ENCODE assay signal across 10 cellular contexts in the genomic region with DNA sequence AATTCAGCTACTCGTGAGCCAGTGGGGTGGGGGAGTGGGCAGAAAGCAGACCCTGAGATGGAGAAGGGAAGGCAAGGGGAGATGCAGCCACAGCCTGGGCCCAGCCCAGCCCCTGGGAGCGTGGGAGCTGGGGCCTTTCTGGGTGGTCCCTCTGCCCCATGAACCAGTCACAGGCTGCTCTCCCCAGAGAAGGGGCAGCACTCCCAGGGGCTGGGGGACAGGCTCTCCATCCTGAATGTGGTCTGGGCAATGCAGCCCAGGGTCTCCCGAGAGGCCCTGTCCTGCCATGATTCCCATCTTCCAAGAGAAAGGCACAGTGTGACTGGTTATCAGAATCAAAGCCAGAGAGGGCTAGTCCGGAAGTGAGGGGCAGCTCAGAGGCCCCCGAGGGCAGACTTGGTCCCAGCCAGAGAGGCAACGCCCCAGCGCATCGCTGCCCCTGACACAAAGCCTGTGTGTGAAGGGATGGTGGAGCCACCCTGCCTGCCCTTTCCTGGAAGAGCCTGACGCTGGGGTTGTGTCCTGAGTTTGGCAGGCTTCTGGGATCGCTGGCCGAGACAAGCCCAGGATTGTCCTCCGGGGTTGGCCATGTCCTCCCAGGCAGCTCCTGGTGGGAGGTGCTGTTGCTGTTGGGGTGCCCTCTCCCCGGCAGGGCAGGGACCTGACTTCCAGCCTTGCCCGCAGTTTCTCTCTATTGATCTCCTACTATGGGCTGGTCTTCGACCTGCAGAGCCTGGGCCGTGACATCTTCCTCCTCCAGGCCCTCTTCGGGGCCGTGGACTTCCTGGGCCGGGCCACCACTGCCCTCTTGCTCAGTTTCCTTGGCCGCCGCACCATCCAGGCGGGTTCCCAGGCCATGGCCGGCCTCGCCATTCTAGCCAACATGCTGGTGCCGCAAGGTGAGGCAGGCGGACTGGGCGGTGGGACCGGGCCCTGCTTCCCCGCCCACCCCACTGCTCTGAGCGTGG. TPM values are rescaled to one million over a fixed set of nuclear protein-coding genes. Genes with fewer than 3 reads are reported as not detected.
A peak's percentile ranks its signal among the peaks of the same experiment; 100 is the strongest.
DNase-seq lines count a peak whose midpoint lies in the region; ATAC-seq and TF ChIP-seq lines count a peak whose summit lies in the region.
"Had no signal": no experiment of that assay in that cellular context is flagged by ENCODE, and none has a peak within 500 bp of the region (broad histone marks: within the 10 kb centered on the region; RNA-seq: fewer than 3 reads in every experiment).

No MANE protein-coding gene starts in this region.

- H3K27ac ChIP-seq in HEK293 (ENCODE audit: extremely low read depth, low read depth, low read length) (peak overlapping the region; percentile 25; the same call in 1 of the 2 replicates), SK-N-MC (no peak overlapping the region)
- H3K27ac ChIP-seq: coronary artery had no signal

- CTCF ChIA-PET in HEK293 (lab: Yijun Ruan, JAX) = interaction anchor here (1.2 to 1.7 kb wide), 2 partner anchors 118 to 120 kb away, joined by 3 to 5 read pairs; no protein-coding TSS in a partner anchor
- CTCF ChIA-PET in activated CD8-positive, alpha-beta memory T cell treated with anti-CD3 and anti-CD28 coated beads, Interleukin-2, amount 10 ng/mL, durations not matched to agents 7 days and 5 days (lab: Charles Lee) = no interaction called here

- POLR2A ChIA-PET in HEK293 (lab: Yijun Ruan, JAX) = interaction anchor here (0.7 to 1.2 kb wide), 3 partner anchors 77 to 176 kb away, joined by 3 to 5 read pairs (median 4); no protein-coding TSS in a partner anchor

- H3K36me3 Mint-ChIP-seq in progenitor cell of endocrine pancreas (ENCODE audit: insufficient read depth) = no peaks in the 10 kb centered on the region
- H3K36me3 Mint-ChIP-seq in activated CD8-positive, alpha-beta memory T cell treated with anti-CD3 and anti-CD28 coated beads, Interleukin-2, amount 10 ng/mL, durations not matched to agents 7 days and 5 days = no peaks in the 10 kb centered on the region

- peaks cover 8% of the 10 kb centered on the region for H3K4me1 Mint-ChIP-seq in progenitor cell of endocrine pancreas (ENCODE audit: low read depth)
- H3K4me1 Mint-ChIP-seq in activated CD8-positive, alpha-beta memory T cell treated with anti-CD3 and anti-CD28 coated beads, Interleukin-2, amount 10 ng/mL, durations not matched to agents 7 days and 5 days = peaks cover 2% of the 10 kb centered on the region

- no peak for DNase-seq in SK-N-MC (ENCODE audit: low read depth, low spot score)
- DNase-seq in left ventricle myocardium superior = peak; percentile 29
- DNase-seq in progenitor cell of endocrine pancreas (ENCODE audit: low spot score, unreplicated experiment) = no peak
- DNase-seq in stimulated activated CD8-positive, alpha-beta memory T cell treated with anti-CD3 and anti-CD28 coated beads, Interleukin-4, amount 100 ng/mL, for 48 hours = no peak
- DNase-seq in activated CD8-positive, alpha-beta memory T cell treated with anti-CD3 and anti-CD28 coated beads, Interleukin-2, amount 10 ng/mL, durations not matched to agents 7 days and 5 days = no peak
- no peak for DNase-seq in DMS 273 treated with DMSO at 0.1 percent for 48 hours (lab: John Stamatoyannopoulos, UW)
- DNase-seq: NCI-H2081 had no signal

- no peaks in the 10 kb centered on the region for H3K36me3 ChIP-seq in HEK293 (ENCODE audit: control insufficient read depth in 2 of 2, insufficient read depth in 1 of 2, low read length in 2 of 2)
- H3K36me3 ChIP-seq in SK-N-MC (ENCODE audit: insufficient read depth, low read length) = no peaks in the 10 kb centered on the region

- no peaks in the 10 kb centered on the region for H3K9me3 ChIP-seq in HEK293 (ENCODE audit: control insufficient read depth, insufficient read depth, low read depth, low read length)
- H3K9me3 ChIP-seq in SK-N-MC (ENCODE audit: low read depth, low read length) = no peaks in the 10 kb centered on the region

- H3K4me1 ChIP-seq in HEK293 (ENCODE audit: control insufficient read depth, insufficient read depth, low read length) = no peaks in the 10 kb centered on the region

- H3K4me3 ChIP-seq in HEK293 (ENCODE audit: low read depth, low read length) (no peak overlapping the region), SK-N-MC (peak overlapping the region; percentile 67)
- H3K4me3 ChIP-seq: coronary artery had no signal

- TF ChIP-seq CTCF in HEK293 (tag by site-specific recombination; IDR thresholded peaks at IDR 0.05) = no peak
- no peak for TF ChIP-seq CTCF in progenitor cell of endocrine pancreas (IDR thresholded peaks at IDR 0.05; ENCODE audit: unreplicated experiment)

- ATAC-seq in left ventricle myocardium superior (peak; percentile 16), HG03175 (IDR thresholded peaks at IDR 0.05; ENCODE audit: unreplicated experiment) (no peak)
- no peak for ATAC-seq in activated CD8-positive, alpha-beta memory T cell treated with anti-CD3 and anti-CD28 coated beads, Interleukin-2, amount 10 ng/mL, durations not matched to agents 7 days and 5 days

- intact Hi-C loops in left ventricle myocardium superior (cut with micrococcal nuclease) = no loop called here

- H3K27ac Mint-ChIP-seq in progenitor cell of endocrine pancreas = peak overlapping the region; percentile 85
- no peak overlapping the region for H3K27ac Mint-ChIP-seq in activated CD8-positive, alpha-beta memory T cell treated with anti-CD3 and anti-CD28 coated beads, Interleukin-2, amount 10 ng/mL, durations not matched to agents 7 days and 5 days

- peak overlapping the region; percentile 45 for H3K4me3 Mint-ChIP-seq in progenitor cell of endocrine pancreas (ENCODE audit: low read depth)
- no peak overlapping the region for H3K4me3 Mint-ChIP-seq in activated CD8-positive, alpha-beta memory T cell treated with anti-CD3 and anti-CD28 coated beads, Interleukin-2, amount 10 ng/mL, durations not matched to agents 7 days and 5 days

- H3K27me3 Mint-ChIP-seq in progenitor cell of endocrine pancreas = peaks cover 12% of the 10 kb centered on the region
- H3K27me3 Mint-ChIP-seq in activated CD8-positive, alpha-beta memory T cell treated with anti-CD3 and anti-CD28 coated beads, Interleukin-2, amount 10 ng/mL, durations not matched to agents 7 days and 5 days = no peaks in the 10 kb centered on the region

- peak overlapping the region; percentile 57 for H3K9ac ChIP-seq in SK-N-MC (ENCODE audit: insufficient read length)

- no peaks in the 10 kb centered on the region for H3K9me3 Mint-ChIP-seq in progenitor cell of endocrine pancreas (ENCODE audit: low read depth)
- no peaks in the 10 kb centered on the region for H3K9me3 Mint-ChIP-seq in activated CD8-positive, alpha-beta memory T cell treated with anti-CD3 and anti-CD28 coated beads, Interleukin-2, amount 10 ng/mL, durations not matched to agents 7 days and 5 days (ENCODE audit: low read depth)

TF ChIP-seq in HEK293, 187 proteins besides CTCF, POLR2A, EP300 and RAD21:
- TF ChIP-seq, protein P1, sequence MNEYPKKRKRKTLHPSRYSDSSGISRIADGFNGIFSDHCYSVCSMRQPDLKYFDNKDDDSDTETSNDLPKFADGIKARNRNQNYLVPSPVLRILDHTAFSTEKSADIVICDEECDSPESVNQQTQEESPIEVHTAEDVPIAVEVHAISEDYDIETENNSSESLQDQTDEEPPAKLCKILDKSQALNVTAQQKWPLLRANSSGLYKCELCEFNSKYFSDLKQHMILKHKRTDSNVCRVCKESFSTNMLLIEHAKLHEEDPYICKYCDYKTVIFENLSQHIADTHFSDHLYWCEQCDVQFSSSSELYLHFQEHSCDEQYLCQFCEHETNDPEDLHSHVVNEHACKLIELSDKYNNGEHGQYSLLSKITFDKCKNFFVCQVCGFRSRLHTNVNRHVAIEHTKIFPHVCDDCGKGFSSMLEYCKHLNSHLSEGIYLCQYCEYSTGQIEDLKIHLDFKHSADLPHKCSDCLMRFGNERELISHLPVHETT (tag by site-specific recombination; IDR thresholded peaks at IDR 0.05) = no peak
- TF ChIP-seq ZNF112 (tag by site-specific recombination; IDR thresholded peaks at IDR 0.05) = no peak

RNA-seq across cellular contexts. Expression of gene SLC22A11, which starts 11.5 kb away (rescaled TPM):
- total RNA-seq in left ventricle myocardium superior (not detected), progenitor cell of endocrine pancreas (not detected in 2 replicates)
- total RNA-seq in activated CD8-positive, alpha-beta memory T cell treated with anti-CD3 and anti-CD28 coated beads, Interleukin-2, amount 10 ng/mL, durations not matched to agents 7 days and 5 days = not detected

RNA-seq across cellular contexts. Expression of gene SLC22A12, which starts 23.8 kb away (rescaled TPM):
- total RNA-seq in left ventricle myocardium superior (not detected), progenitor cell of endocrine pancreas (not detected in 2 replicates)
- not detected for total RNA-seq in activated CD8-positive, alpha-beta memory T cell treated with anti-CD3 and anti-CD28 coated beads, Interleukin-2, amount 10 ng/mL, durations not matched to agents 7 days and 5 days
